Comparison of ENCODE assay signal across 7 cellular contexts in the genomic region with DNA sequence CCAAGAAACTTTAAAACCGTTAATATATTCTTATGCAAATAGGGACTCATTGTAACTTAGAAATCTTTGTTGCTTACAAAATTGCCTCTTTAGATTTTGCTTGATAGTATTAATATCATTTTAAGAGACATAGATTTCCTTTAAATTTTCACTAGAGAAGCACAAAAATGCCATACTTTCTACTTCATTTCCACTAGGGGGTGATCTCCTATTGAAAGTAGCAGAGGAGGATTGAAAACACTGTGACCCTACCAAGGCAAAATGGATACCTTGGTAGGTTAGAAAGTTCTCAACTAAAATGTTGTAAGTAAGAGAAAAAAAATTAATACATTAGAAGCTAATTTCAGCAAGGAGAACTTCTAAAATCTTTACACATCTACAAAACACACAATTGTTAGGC.
DNase-seq lines count a peak whose midpoint lies in the region; ATAC-seq and TF ChIP-seq lines count a peak whose summit lies in the region.

No MANE protein-coding gene starts in this region.

- H3K4me1 ChIP-seq in ascending aorta (no peaks in the 10 kb centered on the region), left lung (no peaks in the 10 kb centered on the region)

- H3K27ac ChIP-seq in ascending aorta, result no peak overlapping the region
- no peak overlapping the region for H3K27ac ChIP-seq in left lung

- ATAC-seq in GM21526 (IDR thresholded peaks at IDR 0.05; ENCODE audit: low FRiP score, unreplicated experiment), result peak; percentile 62
- ATAC-seq in left lung, result peak; percentile 70

- no peaks in the 10 kb centered on the region for H3K9me3 ChIP-seq in ascending aorta
- no peaks in the 10 kb centered on the region for H3K9me3 ChIP-seq in left lung

- in situ Hi-C loops in KBM-7 (cut with MboI; ENCODE audit: low pct_unique_long_range_greater_than_20kb, low sequenced_read_pairs), result no loop called here

- DNase-seq in GM06990 (ENCODE audit: extremely low read depth, insufficient read length) (no peak), KBM-7 (peak; percentile 30), ascending aorta (ENCODE audit: low spot score in 2 of 2) (no peak), left lung (no peak), GF-D8 (lab: John Stamatoyannopoulos, UW) (no peak)
- no peak for DNase-seq in stimulated activated CD4-positive, alpha-beta T cell treated with anti-CD3 and anti-CD28 coated beads, Interleukin-12 subunit alpha, Interleukin-12 subunit beta, amount 100 ng/mL, for 4 hours

- intact Hi-C loops in ascending aorta (cut with DNase I) (loop anchor here (1.0 to 10.0 kb wide), 2 partner anchors 203 to 436 kb away; no protein-coding TSS in a partner anchor), left lung (cut with DNase I) (no loop called here)

- no peaks in the 10 kb centered on the region for H3K36me3 ChIP-seq in GM06990 (ENCODE audit: control insufficient read depth, insufficient read depth, low read length)
- H3K36me3 ChIP-seq in ascending aorta, result no peaks in the 10 kb centered on the region
- no peaks in the 10 kb centered on the region for H3K36me3 ChIP-seq in left lung

- TF ChIP-seq CTCF in GM06990 (IDR thresholded peaks at IDR 0.05; ENCODE audit: insufficient read depth, low read length, poor library complexity, severe bottlenecking), result peak; percentile 62
- peak; percentile 20 to 54 (median 52) for TF ChIP-seq CTCF in ascending aorta (IDR thresholded peaks at IDR 0.05)
- TF ChIP-seq CTCF in left lung (IDR thresholded peaks at IDR 0.05), result peak; percentile 40 to 60

- H3K4me3 ChIP-seq in GM06990 (replicated peaks; ENCODE audit: low read depth, low read length) (no peak overlapping the region), ascending aorta (no peak overlapping the region), left lung (no peak overlapping the region)

- H3K27me3 ChIP-seq in GM06990 (replicated peaks; ENCODE audit: control insufficient read depth, insufficient read depth, low read length) (no peaks in the 10 kb centered on the region), ascending aorta (no peaks in the 10 kb centered on the region), left lung (no peaks in the 10 kb centered on the region)
